28 cellular contexts compared by ENCODE assay signal in the genomic region with DNA sequence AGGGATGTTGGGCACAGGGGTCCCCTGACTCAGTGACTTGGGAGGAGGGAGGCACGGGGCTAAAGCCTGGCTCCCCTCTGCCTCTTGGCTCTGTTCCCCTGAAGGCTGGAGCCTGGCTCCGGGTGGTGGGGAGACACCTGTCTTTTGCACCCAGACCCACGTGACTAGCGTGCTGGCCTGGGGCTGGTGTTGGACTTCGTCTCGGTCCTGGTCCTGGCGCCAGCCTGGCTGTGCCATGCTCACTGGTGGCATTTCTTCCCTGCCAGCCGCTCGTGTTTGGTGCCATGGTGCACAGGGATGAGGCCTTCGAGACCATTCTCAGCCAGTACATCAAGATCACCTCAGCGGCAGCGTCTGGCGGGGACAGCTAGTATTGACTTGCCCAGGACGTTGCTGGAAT. TPM values are rescaled to one million over a fixed set of nuclear protein-coding genes. Genes with fewer than 3 reads are reported as not detected.
DNase-seq lines count a peak whose midpoint lies in the region; ATAC-seq, FAIRE-seq and TF ChIP-seq lines count a peak whose summit lies in the region.
"Had no signal": no experiment of that assay in that cellular context is flagged by ENCODE, and none has a peak within 500 bp of the region (broad histone marks: within the 10 kb centered on the region; RNA-seq: fewer than 3 reads in every experiment).

No MANE protein-coding gene starts in this region.

- no peaks in the 10 kb centered on the region for H4K20me1 ChIP-seq in HepG2 (ENCODE audit: insufficient read depth, low read length)

- H3K4me2 ChIP-seq in HepG2 (ENCODE audit: low read depth, low read length), result no peak overlapping the region

- intact Hi-C loops in HepG2 (cut with micrococcal nuclease; ENCODE audit: unreplicated experiment), result no loop called here

- TF ChIP-seq EP300 in HepG2 (IDR thresholded peaks at IDR 0.05; ENCODE audit: low read depth in 2 of 2, low read length in 2 of 2), result no peak
- no peak for TF ChIP-seq EP300 in HepG2 (CRISPR knock-in tag; IDR thresholded peaks at IDR 0.05; ENCODE audit: borderline replicate concordance)

- TF ChIP-seq POLR2A in HepG2 (IDR thresholded peaks at IDR 0.05; ENCODE audit: insufficient read depth in 1 of 2, low read depth in 2 of 2, low read length in 2 of 2), result no peak

- CTCF ChIA-PET in HepG2 (lab: Yijun Ruan, JAX; ENCODE audit: low intra/inter-chr PET ratio, low total read pairs), result no interaction called here

- no peak for DNase-seq in activated T-cell treated with anti-CD3 and anti-CD28 coated beads, Interleukin-2, amount 50 U/mL, for 24 hours
- DNase-seq in activated T-cell treated with anti-CD3 and anti-CD28 coated beads, Interleukin-2, amount 50 U/mL, for 48 hours, result no peak
- no peak for DNase-seq in HepG2 (ENCODE audit: low spot score)
- no peak for DNase-seq in right atrium auricular region (ENCODE audit: low spot score)
- no peak for DNase-seq in stimulated activated effector memory CD8-positive, alpha-beta T cell treated with anti-CD3 and anti-CD28 coated beads, Interleukin-12 subunit alpha, Interleukin-12 subunit beta, amount 100 ng/mL, for 72 hours (ENCODE audit: low spot score in 2 of 2)
- DNase-seq: activated CD4-positive, CD25-positive, alpha-beta regulatory T cell treated with anti-CD3 and anti-CD28 coated beads, Interleukin-2, amount 50 U/mL, for 72 hours; activated CD8-positive, alpha-beta memory T cell treated with anti-CD3 and anti-CD28 coated beads, Interleukin-2, amount 10 ng/mL, durations not matched to agents 7 days and 5 days; activated effector memory CD4-positive, alpha-beta T cell treated with Interleukin-2 at 50 U/mL for 16 hours; AML-193; brain microvascular endothelial cell; CD8-positive, alpha-beta memory T cell; immature natural killer cell; IMR-90; NCI-H146; NCI-H2107; NCI-H446; NCI-H774; SHP77 treated with DMSO at 0.1 percent for 48 hours; stimulated activated CD8-positive, alpha-beta memory T cell treated with anti-CD3 and anti-CD28 coated beads, Interleukin-4, amount 100 ng/mL, for 48 hours; trophoblast cell had no signal

- TF ChIP-seq CTCF in liver (IDR thresholded peaks at IDR 0.05; ENCODE audit: low read depth, low read length, missing input control) (no peak), HepG2 (CRISPR knock-in tag; IDR thresholded peaks at IDR 0.05) (no peak), right atrium auricular region (IDR thresholded peaks at IDR 0.05) (no peak)

- H3K4me1 ChIP-seq in liver (ENCODE audit: control insufficient read depth in 4 of 4, insufficient read depth in 4 of 4, low read length in 3 of 4), result peaks cover 0 to 5% (median under 1%) of the 10 kb centered on the region in 4 donors
- no peaks in the 10 kb centered on the region for H3K4me1 ChIP-seq in HepG2 (ENCODE audit: insufficient read depth, low read length)
- H3K4me1 ChIP-seq in right atrium auricular region, result peaks cover 0 to 37% of the 10 kb centered on the region in 2 donors

- POLR2A ChIA-PET in HepG2 (lab: Yijun Ruan, JAX), result no interaction called here

- H3K9me3 ChIP-seq in liver (ENCODE audit: control insufficient read depth in 4 of 4, low read length in 3 of 4), result no peaks in the 10 kb centered on the region
- H3K9me3 ChIP-seq in HepG2 (ENCODE audit: low read length), result no peaks in the 10 kb centered on the region
- no peaks in the 10 kb centered on the region for H3K9me3 ChIP-seq in right atrium auricular region

- no peak overlapping the region for H3K9ac ChIP-seq in liver (ENCODE audit: low read depth in 1 of 2, low read length in 2 of 2)
- no peak overlapping the region for H3K9ac ChIP-seq in HepG2 (ENCODE audit: insufficient read depth, low read depth, low read length)

- peak overlapping the region; percentile 80 for H3K4me3 Mint-ChIP-seq in activated T-cell treated with anti-CD3 and anti-CD28 coated beads, Interleukin-2, amount 50 U/mL, for 24 hours
- H3K4me3 Mint-ChIP-seq in stimulated activated effector memory CD8-positive, alpha-beta T cell treated with anti-CD3 and anti-CD28 coated beads, Interleukin-12 subunit alpha, Interleukin-12 subunit beta, amount 100 ng/mL, for 72 hours, result no peak overlapping the region
- H3K4me3 Mint-ChIP-seq: activated CD8-positive, alpha-beta memory T cell treated with anti-CD3 and anti-CD28 coated beads, Interleukin-2, amount 10 ng/mL, durations not matched to agents 7 days and 5 days; immature natural killer cell; T-helper 2 cell treated with Interferon-gamma antibody and Interleukin-4, amounts not matched to agents 5 μg/mL and 100 μg/mL, for 36 hours had no signal

- H3K79me2 ChIP-seq in HepG2 (ENCODE audit: insufficient read depth, low read length), result no peaks in the 10 kb centered on the region

- H3K36me3 Mint-ChIP-seq in activated T-cell treated with anti-CD3 and anti-CD28 coated beads, Interleukin-2, amount 50 U/mL, for 24 hours (ENCODE audit: low read depth), result peaks cover 22% of the 10 kb centered on the region
- peaks cover 49% of the 10 kb centered on the region for H3K36me3 Mint-ChIP-seq in stimulated activated effector memory CD8-positive, alpha-beta T cell treated with anti-CD3 and anti-CD28 coated beads, Interleukin-12 subunit alpha, Interleukin-12 subunit beta, amount 100 ng/mL, for 72 hours
- H3K36me3 Mint-ChIP-seq: activated CD8-positive, alpha-beta memory T cell treated with anti-CD3 and anti-CD28 coated beads, Interleukin-2, amount 10 ng/mL, durations not matched to agents 7 days and 5 days had no signal

- ATAC-seq in HepG2 (no peak), HG03354 (IDR thresholded peaks at IDR 0.05; ENCODE audit: poor library complexity, severe bottlenecking, unreplicated experiment) (no peak), HG02763 (IDR thresholded peaks at IDR 0.05; ENCODE audit: unreplicated experiment) (no peak)
- ATAC-seq in stimulated activated effector memory CD8-positive, alpha-beta T cell treated with anti-CD3 and anti-CD28 coated beads, Interleukin-12 subunit alpha, Interleukin-12 subunit beta, amount 100 ng/mL, for 72 hours, result no peak
- ATAC-seq: activated CD8-positive, alpha-beta memory T cell treated with anti-CD3 and anti-CD28 coated beads, Interleukin-2, amount 10 ng/mL, durations not matched to agents 7 days and 5 days; Panc1; right cardiac atrium had no signal

- H3K9me3 Mint-ChIP-seq in activated T-cell treated with anti-CD3 and anti-CD28 coated beads, Interleukin-2, amount 50 U/mL, for 24 hours, result no peaks in the 10 kb centered on the region
- H3K9me3 Mint-ChIP-seq in stimulated activated effector memory CD8-positive, alpha-beta T cell treated with anti-CD3 and anti-CD28 coated beads, Interleukin-12 subunit alpha, Interleukin-12 subunit beta, amount 100 ng/mL, for 72 hours, result no peaks in the 10 kb centered on the region
- H3K9me3 Mint-ChIP-seq: CD8-positive, alpha-beta memory T cell; immature natural killer cell; T-helper 2 cell treated with Interferon-gamma antibody and Interleukin-4, amounts not matched to agents 5 μg/mL and 100 μg/mL, for 36 hours had no signal

- H2AFZ ChIP-seq in HepG2 (ENCODE audit: low read length), result no peak overlapping the region

- H3K4me1 Mint-ChIP-seq in activated T-cell treated with anti-CD3 and anti-CD28 coated beads, Interleukin-2, amount 50 U/mL, for 24 hours (ENCODE audit: low read depth), result peaks cover 56% of the 10 kb centered on the region
- H3K4me1 Mint-ChIP-seq in stimulated activated effector memory CD8-positive, alpha-beta T cell treated with anti-CD3 and anti-CD28 coated beads, Interleukin-12 subunit alpha, Interleukin-12 subunit beta, amount 100 ng/mL, for 72 hours, result peaks cover 36% of the 10 kb centered on the region

- H3K4me3 ChIP-seq in liver (ENCODE audit: low read depth in 1 of 3, low read length in 3 of 3), result no peak overlapping the region
- no peak overlapping the region for H3K4me3 ChIP-seq in HepG2 (replicated peaks in 1 of 3; ENCODE audit: insufficient read depth in 1 of 3, low read depth in 2 of 3, low read length in 3 of 3)
- H3K4me3 ChIP-seq in right atrium auricular region, result no peak overlapping the region

- no peak for FAIRE-seq in HepG2 (lab: Jason Lieb, UNC)
- FAIRE-seq: endothelial cell of umbilical vein, frontal cortex had no signal

- H3K27ac ChIP-seq in liver (ENCODE audit: low read depth in 1 of 2, low read length in 2 of 2) (peak overlapping the region; percentile 19 to 28), HepG2 (ENCODE audit: extremely low read length, insufficient read depth, low read length) (no peak overlapping the region), right atrium auricular region (peak overlapping the region; percentile 40 to 67)
- H3K27ac ChIP-seq: brain microvascular endothelial cell had no signal

- H3K27me3 ChIP-seq in liver (ENCODE audit: control insufficient read depth in 4 of 4, insufficient read depth in 4 of 4, low read length in 3 of 4), result no peaks in the 10 kb centered on the region
- no peaks in the 10 kb centered on the region for H3K27me3 ChIP-seq in HepG2 (ENCODE audit: control insufficient read depth in 1 of 2, insufficient read depth in 2 of 2, low read length in 2 of 2)
- H3K27me3 ChIP-seq in right atrium auricular region, result no peaks in the 10 kb centered on the region

- H3K36me3 ChIP-seq in liver (ENCODE audit: control insufficient read depth in 4 of 4, insufficient read depth in 3 of 4, low read depth in 1 of 4, low read length in 3 of 4) (peaks cover 7 to 46% (median 14%) of the 10 kb centered on the region in 4 donors), HepG2 (replicated peaks in 1 of 2; ENCODE audit: control insufficient read depth in 1 of 2, insufficient read depth in 2 of 2, low read length in 2 of 2) (peaks cover 1 to 2% of the 10 kb centered on the region in 2 experiments; a peak in 2 of 5 replicates), right atrium auricular region (peaks cover 33% of the 10 kb centered on the region)
- H3K36me3 ChIP-seq: brain microvascular endothelial cell had no signal

- H3K27ac Mint-ChIP-seq in activated T-cell treated with anti-CD3 and anti-CD28 coated beads, Interleukin-2, amount 50 U/mL, for 24 hours, result peak overlapping the region; percentile 80
- peak overlapping the region; percentile 79 for H3K27ac Mint-ChIP-seq in stimulated activated effector memory CD8-positive, alpha-beta T cell treated with anti-CD3 and anti-CD28 coated beads, Interleukin-12 subunit alpha, Interleukin-12 subunit beta, amount 100 ng/mL, for 72 hours
- H3K27ac Mint-ChIP-seq: activated CD8-positive, alpha-beta memory T cell treated with anti-CD3 and anti-CD28 coated beads, Interleukin-2, amount 10 ng/mL, durations not matched to agents 7 days and 5 days; immature natural killer cell; T-helper 2 cell treated with Interferon-gamma antibody and Interleukin-4, amounts not matched to agents 5 μg/mL and 100 μg/mL, for 36 hours had no signal

- H3K27me3 Mint-ChIP-seq in activated T-cell treated with anti-CD3 and anti-CD28 coated beads, Interleukin-2, amount 50 U/mL, for 24 hours, result no peaks in the 10 kb centered on the region
- H3K27me3 Mint-ChIP-seq: activated CD8-positive, alpha-beta memory T cell treated with anti-CD3 and anti-CD28 coated beads, Interleukin-2, amount 10 ng/mL, durations not matched to agents 7 days and 5 days; CD8-positive, alpha-beta memory T cell had no signal

- WGBS in liver, result 49% methylated on average over 14 of the region's 14 CpGs
- 95% methylated on average over 10 of the region's 14 CpGs for WGBS in HepG2 (ENCODE audit: low lambda C conversion rate)

- TF ChIP-seq RAD21 in liver (IDR thresholded peaks at IDR 0.05) (no peak), HepG2 (CRISPR knock-in tag; IDR thresholded peaks at IDR 0.05) (no peak)

- BruUV-seq in HepG2 (replicated peaks; lab: Mats Ljungman, UMichigan), result no TSS peak

- in situ Hi-C loops in HepG2 (cut with HindIII; ENCODE audit: extremely low pct_ligation_motif_present, low pct_unique_long_range_greater_than_20kb), result no loop called here

RNA-seq across cellular contexts. Expression of a gene that starts 56.7 kb away (rescaled TPM):
- total RNA-seq in liver (10 to 100 TPM; 15.9 to 27.3 TPM), HepG2 (2016; rRNA removed; fragmentation: Illumina TruSeq; extraction: Trizol) (12.9 and 15.7 TPM in 2 replicates), right atrium auricular region (10 to 100 TPM; 29.1 to 31.6 TPM)
- polyA plus RNA-seq in liver (10 to 100 TPM in 1 of 2 donors, 1 to 10 TPM in 1; 2.7 to 53.5 TPM), HepG2 (2011; rRNA removed) (15.2 and 16.8 TPM in 2 replicates)
- 14.1 and 16.3 TPM in 2 replicates for total RNA-seq in HepG2 (2016; cell fraction: cytosol; rRNA removed; fragmentation: Illumina TruSeq; extraction: Trizol; ENCODE audit: low read depth)
- total RNA-seq in HepG2 (2016; cell fraction: insoluble cytoplasmic fraction; rRNA removed; fragmentation: Illumina TruSeq; extraction: Trizol), result 6.4 and 16.5 TPM in 2 replicates
- 12.4 and 12.8 TPM in 2 replicates for total RNA-seq in HepG2 (2016; cell fraction: membrane; rRNA removed; fragmentation: Illumina TruSeq; extraction: Trizol)
- total RNA-seq in HepG2 (2016; cell fraction: nucleus; rRNA removed; fragmentation: Illumina TruSeq; extraction: Trizol), result 23.1 and 33.6 TPM in 2 replicates
- polyA plus RNA-seq in HepG2 (2011; cell fraction: cytosol; rRNA removed), result 9.6 and 13.3 TPM in 2 replicates
- polyA plus RNA-seq in HepG2 (2011; cell fraction: nucleus; rRNA removed), result 31.6 and 32.7 TPM in 2 replicates
- 11.1 and 12.7 TPM in 2 replicates for polyA plus RNA-seq in HepG2 (2012)
- 2.2 and 2.8 TPM in 2 replicates for polyA plus RNA-seq in HepG2 (2016; cell fraction: cytosol; fragmentation: Illumina TruSeq; extraction: Trizol; ENCODE audit: low read depth)
- polyA plus RNA-seq in HepG2 (2016; cell fraction: insoluble cytoplasmic fraction; fragmentation: Illumina TruSeq; extraction: Trizol; ENCODE audit: low read depth), result 5.3 and 6.3 TPM in 2 replicates
- polyA plus RNA-seq in HepG2 (2016; cell fraction: membrane; fragmentation: Illumina TruSeq; extraction: Trizol; ENCODE audit: low read depth), result 4.4 and 6.1 TPM in 2 replicates
- 20.4 and 22.4 TPM in 2 replicates for polyA plus RNA-seq in HepG2 (2016; cell fraction: nucleus; fragmentation: Illumina TruSeq; extraction: Trizol; ENCODE audit: insufficient read depth, low read depth)
- polyA minus RNA-seq in HepG2 (2011; rRNA and poly(A)+ RNA removed; ENCODE audit: low replicate concordance), result 27.9 and 38.7 TPM in 2 replicates
- 10.0 and 13.9 TPM in 2 replicates for polyA minus RNA-seq in HepG2 (2011; cell fraction: cytosol; rRNA and poly(A)+ RNA removed)
- polyA minus RNA-seq in HepG2 (2011; cell fraction: nucleus; rRNA and poly(A)+ RNA removed), result 18.5 and 30.2 TPM in 2 replicates
